Comparison of ENCODE assay signal across 7 cellular contexts in the genomic region with DNA sequence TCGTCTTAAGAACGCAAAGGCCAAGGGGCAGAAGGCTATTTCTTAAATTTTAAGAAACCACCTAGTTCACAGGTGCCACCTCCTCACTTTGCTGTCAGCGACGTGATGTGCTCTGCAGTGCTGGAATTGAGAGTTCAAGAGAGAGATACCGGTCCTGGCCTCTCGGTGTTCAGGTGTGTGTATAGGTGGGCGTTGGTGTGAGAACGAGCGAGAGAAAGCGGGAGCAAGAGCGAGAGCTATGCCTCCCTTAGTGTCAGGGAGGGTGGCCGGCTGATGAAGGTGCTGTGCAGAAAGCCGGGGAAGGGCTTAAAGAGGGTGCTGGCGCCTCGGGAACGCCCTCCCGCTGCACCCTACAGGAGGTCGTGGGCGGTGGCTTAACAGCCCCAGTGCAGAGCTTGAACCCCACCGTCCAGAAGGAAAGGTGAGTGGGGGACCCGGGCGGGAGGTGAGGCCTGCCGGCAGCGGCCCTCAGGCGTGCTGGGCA.
DNase-seq lines count a peak whose midpoint lies in the region; ATAC-seq and TF ChIP-seq lines count a peak whose summit lies in the region.

No MANE protein-coding gene starts in this region.

- DNase-seq in NCI-H146 (lab: John Stamatoyannopoulos, UW) (peak; percentile 56), coronary artery (ENCODE audit: low spot score) (no peak), trophoblast cell (no peak), T-helper 9 cell (no peak)

- no peak overlapping the region for H4K8ac ChIP-seq in trophoblast cell (ENCODE audit: low read depth, low read length)

- no peak overlapping the region for H4K12ac ChIP-seq in trophoblast cell (ENCODE audit: low read depth, low read length)

- no peak overlapping the region for H2BK5ac ChIP-seq in trophoblast cell (ENCODE audit: low read depth, low read length, poor library complexity)

- H3K18ac ChIP-seq in trophoblast cell (ENCODE audit: low read length) = no peak overlapping the region

- H2AFZ ChIP-seq in trophoblast cell (ENCODE audit: insufficient read depth, low read length, poor library complexity) = no peak overlapping the region

- H3K9me3 ChIP-seq in trophoblast cell (ENCODE audit: insufficient read depth, low read depth, low read length) = peaks cover 3% of the 10 kb centered on the region

- peaks cover 55% of the 10 kb centered on the region for H3K27me3 ChIP-seq in trophoblast cell (ENCODE audit: insufficient read depth, low read length)

- no peak overlapping the region for H4K91ac ChIP-seq in trophoblast cell (ENCODE audit: low read depth, low read length)

- H3K79me1 ChIP-seq in trophoblast cell (ENCODE audit: low read length) = peaks cover 4% of the 10 kb centered on the region

- H3K4me1 ChIP-seq in trophoblast cell (ENCODE audit: control insufficient read depth in 1 of 2, insufficient read depth in 2 of 2, low read length in 2 of 2) = peaks cover 20 to 29% of the 10 kb centered on the region in 2 experiments

- H3K4me3 ChIP-seq in GM12875 (ENCODE audit: low read depth, low read length) (peak overlapping the region; percentile 39), coronary artery (peak overlapping the region; percentile 65), trophoblast cell (ENCODE audit: low read depth, low read length) (no peak overlapping the region)

- H3K36me3 ChIP-seq in trophoblast cell (ENCODE audit: control insufficient read depth in 1 of 2, insufficient read depth in 2 of 2, low read length in 2 of 2) = no peaks in the 10 kb centered on the region

- H3K27ac ChIP-seq in coronary artery = no peak overlapping the region
- no peak overlapping the region for H3K27ac ChIP-seq in trophoblast cell (ENCODE audit: low read depth, low read length)

- TF ChIP-seq CTCF in GM12875 (IDR thresholded peaks at IDR 0.05; ENCODE audit: borderline replicate concordance, insufficient read depth, low read depth, low read length) (no peak), coronary artery (IDR thresholded peaks at IDR 0.05) (no peak)

- no peaks in the 10 kb centered on the region for H3K79me2 ChIP-seq in trophoblast cell (ENCODE audit: control insufficient read depth, insufficient read depth, low read length, poor library complexity)

- ATAC-seq in HG02973 (IDR thresholded peaks at IDR 0.05; ENCODE audit: unreplicated experiment) = no peak
- ATAC-seq in HG02763 (IDR thresholded peaks at IDR 0.05; ENCODE audit: unreplicated experiment) = no peak

- no peak overlapping the region for H2AK5ac ChIP-seq in trophoblast cell (ENCODE audit: low read length)

- no peak overlapping the region for H3K23ac ChIP-seq in trophoblast cell (ENCODE audit: low read length)

- no peak overlapping the region for H3K9ac ChIP-seq in trophoblast cell (ENCODE audit: low read length)

- H3K14ac ChIP-seq in trophoblast cell (ENCODE audit: low read length) = no peak overlapping the region

- no CpG with 5 or more reads among the region's 25 CpGs for WGBS in trophoblast cell (ENCODE audit: extremely low coverage, insufficient coverage, insufficient read length)

- peak overlapping the region; percentile 51 for H3K4me2 ChIP-seq in trophoblast cell (ENCODE audit: low read length)

- no peak overlapping the region for H2BK120ac ChIP-seq in trophoblast cell (ENCODE audit: insufficient read depth, low read length, poor library complexity)

- no peak overlapping the region for H3K4ac ChIP-seq in trophoblast cell (ENCODE audit: low read depth, low read length)

- H2BK12ac ChIP-seq in trophoblast cell (ENCODE audit: low read length) = no peak overlapping the region
